ENCODE assay signal across 8 cellular contexts in genomic region chr12:52191841-52192791, GRCh38. TPM values are rescaled to one million over a fixed set of nuclear protein-coding genes. Genes with fewer than 3 reads are reported as not detected.
DNase-seq lines count a peak whose midpoint lies in the region; ATAC-seq and TF ChIP-seq lines count a peak whose summit lies in the region.

KRT80 (minus strand) TSS chr12:52192014; CDS start chr12:52191902, 112 bp downstream.

- no peaks in the 10 kb centered on the region for H3K27me3 ChIP-seq in lower lobe of right lung (ENCODE audit: low read depth)
- no peaks in the 10 kb centered on the region for H3K27me3 ChIP-seq in tibial artery

- H3K36me3 ChIP-seq in lower lobe of right lung, result no peaks in the 10 kb centered on the region
- no peaks in the 10 kb centered on the region for H3K36me3 ChIP-seq in tibial artery

- intact Hi-C loops in lower lobe of right lung (cut with DNase I) (no loop called here), tibial artery (cut with DNase I; ENCODE audit: low total_unique reads) (no loop called here)

- TF ChIP-seq CTCF in coronary artery (IDR thresholded peaks at IDR 0.05), result no peak
- no peak for TF ChIP-seq CTCF in lower lobe of right lung (IDR thresholded peaks at IDR 0.05)
- no peak for TF ChIP-seq CTCF in tibial artery (IDR thresholded peaks at IDR 0.05)

- H3K4me3 ChIP-seq in coronary artery, result peak within 1 kb of the TSS; percentile 1
- H3K4me3 ChIP-seq in lower lobe of right lung, result no peak within 1 kb of the TSS
- no peak within 1 kb of the TSS for H3K4me3 ChIP-seq in tibial artery

- peak within 1 kb of the TSS; percentile 70 to 92 for H3K27ac ChIP-seq in coronary artery
- H3K27ac ChIP-seq in lower lobe of right lung, result peak within 1 kb of the TSS; percentile 75
- peak within 1 kb of the TSS; percentile 68 to 75 for H3K27ac ChIP-seq in tibial artery

- ATAC-seq in lower lobe of right lung (peak; percentile 88 to 92), GM18519 (IDR thresholded peaks at IDR 0.05; ENCODE audit: low FRiP score, unreplicated experiment) (no peak)

- no peaks in the 10 kb centered on the region for H3K9me3 ChIP-seq in lower lobe of right lung
- H3K9me3 ChIP-seq in tibial artery, result no peaks in the 10 kb centered on the region

- H3K4me1 ChIP-seq in lower lobe of right lung (peaks cover 52% of the 10 kb centered on the region), tibial artery (peaks cover 9 to 79% (median 66%) of the 10 kb centered on the region in 4 donors)

- DNase-seq in A172 (ENCODE audit: low spot score) (peak; percentile 99), HK-2 (ENCODE audit: unreplicated experiment) (peak; percentile 91), OCI-M1 (lab: John Stamatoyannopoulos, UW) (peak; percentile 11), coronary artery (ENCODE audit: low spot score) (peak; percentile 96), lower lobe of right lung (peak; percentile 87), tibial artery (peak; percentile 91 to 96)
- no peak for DNase-seq in activated effector memory CD4-positive, alpha-beta T cell treated with Interleukin-2 at 50 U/mL for 16 hours

RNA-seq across cellular contexts. Expression of gene KRT80, which starts in this region (rescaled TPM):
- 65.2 and 75.2 TPM in 2 replicates for total RNA-seq in A172 (2014; rRNA removed; shearing (Covaris generic))
- 3.0 TPM for total RNA-seq in lower lobe of right lung

Comparison
In these comparisons a context has a peak if more than half of its experiments do, and no peak if none do; other contexts are left out.
1. RNA of gene KRT80 (total RNA-seq): 65.2 to 75.2 TPM in A172; 3.0 TPM in lower lobe of right lung (single experiment); every median in the first group is over 10 times any median in the second.
2. Peak in every context shown above with its lines, with median percentiles within 50 percentile points of each other: H3K27ac ChIP-seq.